In genomic region chr20:47971321-47971781, GRCh38 we compare ENCODE assay signal across 1 cellular context.
TF ChIP-seq lines count a peak whose summit lies in the region.

No MANE protein-coding gene starts in this region.

TF ChIP-seq in GM23338, 12 proteins besides CTCF, POLR2A, EP300 and RAD21 (continued from another document):
- TF ChIP-seq EZH2phosphoT487 (IDR thresholded peaks at IDR 0.05; ENCODE audit: unreplicated experiment) (no peak), ETS1 (IDR thresholded peaks at IDR 0.05) (no peak), STAT1 (IDR thresholded peaks at IDR 0.05; ENCODE audit: unreplicated experiment) (no peak), ZNF114 (CRISPR knock-in tag; IDR thresholded peaks at IDR 0.05) (no peak), ZNF462 (CRISPR knock-in tag; IDR thresholded peaks at IDR 0.05) (no peak), CREB1 (CRISPR knock-in tag; IDR thresholded peaks at IDR 0.05; ENCODE audit: low read depth) (no peak)
